Comparison of ENCODE assay signal across 32 cellular contexts in the genomic region with DNA sequence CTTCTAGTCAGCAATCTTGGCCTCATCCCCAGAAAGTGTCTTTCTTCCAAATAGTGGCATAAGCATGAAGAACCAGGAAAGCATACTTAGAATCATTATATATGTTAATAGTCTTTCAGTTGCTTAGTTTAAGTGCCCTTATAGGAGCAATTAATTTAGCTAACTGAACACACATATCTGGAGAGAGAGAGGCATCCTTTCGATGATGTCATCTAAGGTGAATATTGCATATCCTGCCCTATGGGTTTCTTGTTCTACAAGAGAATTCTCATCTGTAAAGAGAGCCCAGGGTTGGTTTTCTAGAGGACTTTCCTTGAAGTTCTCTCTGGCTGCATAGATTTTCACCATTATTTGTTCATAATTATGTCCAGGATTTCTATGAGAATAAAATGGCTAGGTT.
"Had no signal": no experiment of that assay in that cellular context is flagged by ENCODE, and none has a peak within 500 bp of the region (broad histone marks: within the 10 kb centered on the region; RNA-seq: fewer than 3 reads in every experiment).

No MANE protein-coding gene starts in this region.

- ATAC-seq: naive thymus-derived CD8-positive, alpha-beta T cell; natural killer cell treated with Interleukin-12 subunit alpha and Interleukin-12 subunit beta and Interleukin-15 and Interleukin-18, amount 100 ng/mL, for 72 hours; psoas muscle; right cardiac atrium; sciatic nerve; stimulated activated memory B cell treated with anti-CD40 and anti-IgM and Interleukin-4, amounts not matched to agents 10 μg/mL and 1 μg/mL and 100 μg/mL, for 72 hours; upper lobe of right lung had no signal

- H3K4me3 Mint-ChIP-seq: naive B cell; naive thymus-derived CD8-positive, alpha-beta T cell; natural killer cell treated with Interleukin-12 subunit alpha and Interleukin-12 subunit beta and Interleukin-15 and Interleukin-18, amount 100 ng/mL, for 72 hours; nephron progenitor cell; neural crest cell; stimulated activated memory B cell treated with anti-CD40 and anti-IgM and Interleukin-4, amounts not matched to agents 10 μg/mL and 1 μg/mL and 100 μg/mL, for 72 hours; stimulated activated naive CD8-positive, alpha-beta T cell treated with anti-CD3 and anti-CD28 coated beads, Interleukin-15, Interleukin-2, amounts not matched to agents 100 ng/mL and 50 ng/mL, for 24 hours; type B pancreatic cell had no signal

- H3K36me3 ChIP-seq: ovary, spleen, suprapubic skin, tibial artery, transverse colon, upper lobe of right lung, uterus had no signal

- H3K79me2 ChIP-seq: parathyroid adenoma had no signal

- H3K4me3 ChIP-seq: ovary, psoas muscle, skin epidermis, smooth muscle cell, spleen, suprapubic skin, testis, tibial artery, transverse colon, upper lobe of right lung, uterus had no signal

- H3K4me1 Mint-ChIP-seq: nephron progenitor cell, neural crest cell had no signal

- H3K9ac ChIP-seq: parathyroid adenoma had no signal

- H3K4me2 ChIP-seq: smooth muscle cell had no signal

- DNase-seq: naive B cell; naive thymus-derived CD8-positive, alpha-beta T cell; nephron progenitor cell; occipital lobe; ovary; posterior cingulate gyrus; psoas muscle; right cardiac atrium; spleen; stimulated activated CD4-positive, alpha-beta T cell treated with anti-CD3 and anti-CD28 coated beads, Interleukin-12 subunit alpha, Interleukin-12 subunit beta, amount 100 ng/mL, for 4 hours; stimulated activated CD4-positive, alpha-beta T cell treated with anti-CD3 and anti-CD28 coated beads, Interleukin-1b, Interleukin-23, amount 100 ng/mL, for 48 hours; stimulated activated CD4-positive, alpha-beta T cell treated with anti-CD3 and anti-CD28 coated beads, Interleukin-4, amount 100 ng/mL, for 1 hour; stimulated activated CD4-positive, alpha-beta T cell treated with anti-CD3 and anti-CD28 coated beads, Interleukin-4, amount 100 ng/mL, for 4 hours; stimulated activated CD8-positive, alpha-beta memory T cell treated with anti-CD3 and anti-CD28 coated beads, Interleukin-4, amount 100 ng/mL, for 48 hours; stimulated activated naive CD4-positive, alpha-beta T cell; substantia nigra; testis; tibial artery; transverse colon; upper lobe of right lung; uterus had no signal

- H3K4me1 ChIP-seq: parathyroid adenoma, psoas muscle, suprapubic skin, testis, tibial artery, upper lobe of right lung, uterus had no signal

- H3K27me3 Mint-ChIP-seq: naive B cell; naive thymus-derived CD8-positive, alpha-beta T cell; progenitor cell of endocrine pancreas; stimulated activated memory B cell treated with anti-CD40 and anti-IgM and Interleukin-4, amounts not matched to agents 10 μg/mL and 1 μg/mL and 100 μg/mL, for 72 hours; stimulated activated naive CD8-positive, alpha-beta T cell treated with anti-CD3 and anti-CD28 coated beads, Interleukin-15, Interleukin-2, amounts not matched to agents 100 ng/mL and 50 ng/mL, for 24 hours; type B pancreatic cell had no signal

- H3K9me3 ChIP-seq: ovary, psoas muscle, spleen, suprapubic skin, testis, tibial artery, transverse colon, upper lobe of right lung, uterus had no signal

- H3K27me3 ChIP-seq: ovary, spleen, suprapubic skin, testis, tibial artery, transverse colon, upper lobe of right lung, uterus had no signal

- H3K9me3 Mint-ChIP-seq: naive B cell; naive thymus-derived CD8-positive, alpha-beta T cell; natural killer cell treated with Interleukin-12 subunit alpha and Interleukin-12 subunit beta and Interleukin-15 and Interleukin-18, amount 100 ng/mL, for 72 hours; nephron progenitor cell; neural crest cell; stimulated activated memory B cell treated with anti-CD40 and anti-IgM and Interleukin-4, amounts not matched to agents 10 μg/mL and 1 μg/mL and 100 μg/mL, for 72 hours; stimulated activated naive CD8-positive, alpha-beta T cell treated with anti-CD3 and anti-CD28 coated beads, Interleukin-15, Interleukin-2, amounts not matched to agents 100 ng/mL and 50 ng/mL, for 24 hours; type B pancreatic cell had no signal

- H3K27ac ChIP-seq: ovary, parathyroid adenoma, psoas muscle, skin epidermis, spleen, suprapubic skin, testis, tibial artery, transverse colon, upper lobe of right lung, uterus had no signal

- H2AFZ ChIP-seq: parathyroid adenoma had no signal

- H3K36me3 Mint-ChIP-seq: naive B cell; naive thymus-derived CD8-positive, alpha-beta T cell; natural killer cell treated with Interleukin-12 subunit alpha and Interleukin-12 subunit beta and Interleukin-15 and Interleukin-18, amount 100 ng/mL, for 72 hours; stimulated activated memory B cell treated with anti-CD40 and anti-IgM and Interleukin-4, amounts not matched to agents 10 μg/mL and 1 μg/mL and 100 μg/mL, for 72 hours; type B pancreatic cell had no signal

- H3K27ac Mint-ChIP-seq: naive B cell; naive thymus-derived CD8-positive, alpha-beta T cell; natural killer cell treated with Interleukin-12 subunit alpha and Interleukin-12 subunit beta and Interleukin-15 and Interleukin-18, amount 100 ng/mL, for 72 hours; nephron progenitor cell; progenitor cell of endocrine pancreas; stimulated activated memory B cell treated with anti-CD40 and anti-IgM and Interleukin-4, amounts not matched to agents 10 μg/mL and 1 μg/mL and 100 μg/mL, for 72 hours; stimulated activated naive CD8-positive, alpha-beta T cell treated with anti-CD3 and anti-CD28 coated beads, Interleukin-15, Interleukin-2, amounts not matched to agents 100 ng/mL and 50 ng/mL, for 24 hours; type B pancreatic cell had no signal
